Comparison of ENCODE assay signal across 17 cellular contexts in genomic region chr11:75264356-75264755, GRCh38. TPM values are rescaled to one million over a fixed set of nuclear protein-coding genes. Genes with fewer than 3 reads are reported as not detected.
DNase-seq lines count a peak whose midpoint lies in the region; ATAC-seq lines count a peak whose summit lies in the region.
"Had no signal": no experiment of that assay in that cellular context is flagged by ENCODE, and none has a peak within 500 bp of the region (broad histone marks: within the 10 kb centered on the region; RNA-seq: fewer than 3 reads in every experiment).

No MANE protein-coding gene starts in this region.

- peak; percentile 51 for DNase-seq in activated effector memory CD4-positive, alpha-beta T cell treated with anti-CD3 and anti-CD28 coated beads, Interleukin-2, amount 50 U/mL, for 16 hours
- no peak for DNase-seq in activated effector memory CD4-positive, alpha-beta T cell treated with Interleukin-2 at 50 U/mL for 16 hours
- DNase-seq in T-cell (no peak), immature natural killer cell (no peak)
- no peak for DNase-seq in stimulated activated effector memory CD8-positive, alpha-beta T cell treated with anti-CD3 and anti-CD28 coated beads, Interleukin-12 subunit alpha, Interleukin-12 subunit beta, amount 100 ng/mL, for 72 hours (ENCODE audit: low spot score in 2 of 2)
- no peak for DNase-seq in effector CD8-positive, alpha-beta T cell (lab: John Stamatoyannopoulos, UW)
- DNase-seq: ACHN; activated CD8-positive, alpha-beta memory T cell treated with anti-CD3 and anti-CD28 coated beads, Interleukin-2, amount 10 ng/mL, durations not matched to agents 7 days and 5 days; amygdala; heart right ventricle; kidney glomerular epithelial cell; NCI-H1694 treated with DMSO at 0.1 percent for 48 hours; NCI-H510A treated with DMSO at 0.1 percent for 48 hours; substantia nigra had no signal

- ATAC-seq in T-cell (replicated peaks in 1 of 4): peak in 1 of 4 experiments; percentile 3
- ATAC-seq in stimulated activated effector memory CD8-positive, alpha-beta T cell treated with anti-CD3 and anti-CD28 coated beads, Interleukin-12 subunit alpha, Interleukin-12 subunit beta, amount 100 ng/mL, for 72 hours: peak; percentile 29
- ATAC-seq in GM19023 (IDR thresholded peaks at IDR 0.05; ENCODE audit: unreplicated experiment): no peak
- ATAC-seq in HG02588 (IDR thresholded peaks at IDR 0.05; ENCODE audit: unreplicated experiment): no peak

- H3K4me1 Mint-ChIP-seq in T-cell (peaks cover 42 to 54% (median 51%) of the 10 kb centered on the region in 3 donors), immature natural killer cell (peaks cover 57 to 58% of the 10 kb centered on the region in 2 donors)
- H3K4me1 Mint-ChIP-seq in stimulated activated effector memory CD8-positive, alpha-beta T cell treated with anti-CD3 and anti-CD28 coated beads, Interleukin-12 subunit alpha, Interleukin-12 subunit beta, amount 100 ng/mL, for 72 hours: peaks cover 35% of the 10 kb centered on the region

- H3K27me3 Mint-ChIP-seq in T-cell: no peaks in the 10 kb centered on the region
- peaks cover 2 to 6% (median 5%) of the 10 kb centered on the region in 3 donors for H3K27me3 Mint-ChIP-seq in immature natural killer cell (ENCODE audit: low read depth in 3 of 3)
- H3K27me3 Mint-ChIP-seq: activated CD8-positive, alpha-beta memory T cell treated with anti-CD3 and anti-CD28 coated beads, Interleukin-2, amount 10 ng/mL, durations not matched to agents 7 days and 5 days had no signal

- H3K4me3 Mint-ChIP-seq in T-cell (no peak overlapping the region), immature natural killer cell (peak overlapping the region in 3 of 5 donors; percentile 4 to 16 (median 6))
- no peak overlapping the region for H3K4me3 Mint-ChIP-seq in stimulated activated effector memory CD8-positive, alpha-beta T cell treated with anti-CD3 and anti-CD28 coated beads, Interleukin-12 subunit alpha, Interleukin-12 subunit beta, amount 100 ng/mL, for 72 hours
- H3K4me3 Mint-ChIP-seq: activated CD8-positive, alpha-beta memory T cell treated with anti-CD3 and anti-CD28 coated beads, Interleukin-2, amount 10 ng/mL, durations not matched to agents 7 days and 5 days had no signal

- POLR2A ChIA-PET in T-cell (lab: Charles Lee): no interaction called here

- CTCF ChIA-PET in T-cell (lab: Charles Lee): interaction anchor here in 1 of 2 donors (0.7 to 0.9 kb wide), 2 partner anchors 11 to 13 kb away, joined by 4 read pairs; no protein-coding TSS in a partner anchor

- H3K27ac Mint-ChIP-seq in T-cell (peak overlapping the region; percentile 86 to 93), immature natural killer cell (peak overlapping the region; percentile 78 to 95 (median 88))
- peak overlapping the region; percentile 30 for H3K27ac Mint-ChIP-seq in stimulated activated effector memory CD8-positive, alpha-beta T cell treated with anti-CD3 and anti-CD28 coated beads, Interleukin-12 subunit alpha, Interleukin-12 subunit beta, amount 100 ng/mL, for 72 hours

- H3K9me3 Mint-ChIP-seq in T-cell (no peaks in the 10 kb centered on the region), immature natural killer cell (no peaks in the 10 kb centered on the region)
- H3K9me3 Mint-ChIP-seq in stimulated activated effector memory CD8-positive, alpha-beta T cell treated with anti-CD3 and anti-CD28 coated beads, Interleukin-12 subunit alpha, Interleukin-12 subunit beta, amount 100 ng/mL, for 72 hours: no peaks in the 10 kb centered on the region

- H3K36me3 Mint-ChIP-seq in T-cell (peaks cover 14% of the 10 kb centered on the region), immature natural killer cell (peaks cover 4 to 16% (median 7%) of the 10 kb centered on the region in 3 donors)
- H3K36me3 Mint-ChIP-seq in stimulated activated effector memory CD8-positive, alpha-beta T cell treated with anti-CD3 and anti-CD28 coated beads, Interleukin-12 subunit alpha, Interleukin-12 subunit beta, amount 100 ng/mL, for 72 hours: no peaks in the 10 kb centered on the region
- H3K36me3 Mint-ChIP-seq: activated CD8-positive, alpha-beta memory T cell treated with anti-CD3 and anti-CD28 coated beads, Interleukin-2, amount 10 ng/mL, durations not matched to agents 7 days and 5 days had no signal

RNA-seq across cellular contexts. Expression of gene TPBGL, which starts 23.8 kb away (rescaled TPM):
- total RNA-seq in T-cell: under 1 TPM; 0.13 to 0.59 (median 0.47) TPM
- polyA plus RNA-seq in immature natural killer cell: under 1 TPM in 1 of 3 donors, not detected in 2; 0.13 TPM
- total RNA-seq: PC-3 had no signal

Comparison
In these comparisons a context has a peak if more than half of its experiments do, and no peak if none do; other contexts are left out.
1. H3K27ac Mint-ChIP-seq: peak in every context shown above with its lines; median percentile 90 in T-cell; 88 in immature natural killer cell; 30 in stimulated activated effector memory CD8-positive, alpha-beta T cell treated with anti-CD3 and anti-CD28 coated beads, Interleukin-12 subunit alpha, Interleukin-12 subunit beta, amount 100 ng/mL, for 72 hours.
2. H3K4me3 Mint-ChIP-seq: peak in immature natural killer cell (3 of 5); none in T-cell (0 of 3) and stimulated activated effector memory CD8-positive, alpha-beta T cell treated with anti-CD3 and anti-CD28 coated beads, Interleukin-12 subunit alpha, Interleukin-12 subunit beta, amount 100 ng/mL, for 72 hours (single experiment).